33 cellular contexts compared by ENCODE assay signal in the genomic region with DNA sequence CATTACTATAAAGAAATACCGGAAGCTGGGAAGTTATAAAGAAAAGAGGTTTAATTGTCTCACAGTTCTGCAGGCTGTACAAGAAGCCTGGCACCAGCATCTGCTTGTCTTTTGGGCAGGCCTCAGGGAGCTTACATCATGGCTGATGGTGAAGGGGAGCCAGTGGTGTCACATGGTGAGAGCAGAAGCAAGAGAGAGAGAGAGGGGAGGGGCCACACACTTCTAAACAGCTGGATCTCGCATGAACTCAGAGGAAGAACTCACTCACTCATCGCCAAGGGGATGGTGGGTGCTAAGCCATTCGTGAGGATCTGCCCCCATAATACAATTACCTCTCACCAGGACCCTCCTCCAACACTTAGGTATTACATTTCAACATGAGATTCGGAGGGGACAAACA. TPM values are rescaled to one million over a fixed set of nuclear protein-coding genes. Genes with fewer than 3 reads are reported as not detected.
"Had no signal": no experiment of that assay in that cellular context is flagged by ENCODE, and none has a peak within 500 bp of the region (broad histone marks: within the 10 kb centered on the region; RNA-seq: fewer than 3 reads in every experiment).

No MANE protein-coding gene starts in this region.

- DNase-seq: nephron progenitor cell; nucleus accumbens; pancreas; retina; right cardiac atrium; right lobe of liver; sigmoid colon; small intestine; stimulated activated CD4-positive, alpha-beta T cell treated with anti-CD3 and anti-CD28 coated beads, Interleukin-15, amount 100 ng/mL, for 24 hours; stimulated activated CD4-positive, alpha-beta T cell treated with anti-CD3 and anti-CD28 coated beads, Interleukin-2, amount 100 ng/mL, for 24 hours; stimulated activated CD4-positive, alpha-beta T cell treated with anti-CD3 and anti-CD28 coated beads, Interleukin-2, amount 100 ng/mL, for 48 hours; stimulated activated CD4-positive, alpha-beta T cell treated with anti-CD3 and anti-CD28 coated beads, Interleukin-4, amount 100 ng/mL, for 24 hours; stimulated activated naive B cell treated with anti-CD40 and anti-IgM and Interleukin-4, amounts not matched to agents 10 μg/mL and 1 μg/mL and 100 μg/mL, for 72 hours; stimulated activated naive CD4-positive, alpha-beta T cell treated with Interleukin-2 at 50 U/mL for 16 hours; stomach; thyroid gland; trophoblast cell; upper lobe of left lung had no signal

- H3K4me3 Mint-ChIP-seq: natural killer cell treated with Interleukin-12 subunit alpha and Interleukin-12 subunit beta and Interleukin-15 and Interleukin-18, amount 100 ng/mL, for 72 hours; nephron progenitor cell; neural crest cell; stimulated activated effector memory CD8-positive, alpha-beta T cell treated with anti-CD3 and anti-CD28 coated beads, Interleukin-12 subunit alpha, Interleukin-12 subunit beta, amount 100 ng/mL, for 72 hours; stimulated activated naive B cell treated with anti-CD40 and anti-IgM and Interleukin-4, amounts not matched to agents 10 μg/mL and 1 μg/mL and 100 μg/mL, for 72 hours; stimulated activated naive CD8-positive, alpha-beta T cell treated with anti-CD3 and anti-CD28 coated beads, Interleukin-15, Interleukin-2, amounts not matched to agents 100 ng/mL and 50 ng/mL, for 24 hours had no signal

- FAIRE-seq: pancreas, urothelium cell line had no signal

- H3K36me3 ChIP-seq: neutrophil, pancreas, prostate gland, right lobe of liver, sigmoid colon, stomach, thoracic aorta, thyroid gland, tibial nerve, upper lobe of left lung, vagina had no signal

- ATAC-seq: natural killer cell treated with Interleukin-12 subunit alpha and Interleukin-12 subunit beta and Interleukin-15 and Interleukin-18, amount 100 ng/mL, for 72 hours; pancreas; right cardiac atrium; right lobe of liver; stimulated activated effector memory CD8-positive, alpha-beta T cell treated with anti-CD3 and anti-CD28 coated beads, Interleukin-12 subunit alpha, Interleukin-12 subunit beta, amount 100 ng/mL, for 72 hours; stimulated activated naive B cell treated with anti-CD40 and anti-IgM and Interleukin-4, amounts not matched to agents 10 μg/mL and 1 μg/mL and 100 μg/mL, for 72 hours had no signal

- H3K4me3 ChIP-seq: pancreas, prostate gland, right lobe of liver, sigmoid colon, stomach, thoracic aorta, thyroid gland, tibial nerve, upper lobe of left lung, vagina had no signal

- H3K4me1 Mint-ChIP-seq: nephron progenitor cell; neural crest cell; stimulated activated effector memory CD8-positive, alpha-beta T cell treated with anti-CD3 and anti-CD28 coated beads, Interleukin-12 subunit alpha, Interleukin-12 subunit beta, amount 100 ng/mL, for 72 hours; stimulated activated naive B cell treated with anti-CD40 and anti-IgM and Interleukin-4, amounts not matched to agents 10 μg/mL and 1 μg/mL and 100 μg/mL, for 72 hours had no signal

- H3K4me1 ChIP-seq: pancreas, prostate gland, right lobe of liver, sigmoid colon, stomach, thyroid gland, tibial nerve, upper lobe of left lung, vagina had no signal

- H3K27ac Mint-ChIP-seq: natural killer cell treated with Interleukin-12 subunit alpha and Interleukin-12 subunit beta and Interleukin-15 and Interleukin-18, amount 100 ng/mL, for 72 hours; nephron progenitor cell; stimulated activated effector memory CD8-positive, alpha-beta T cell treated with anti-CD3 and anti-CD28 coated beads, Interleukin-12 subunit alpha, Interleukin-12 subunit beta, amount 100 ng/mL, for 72 hours; stimulated activated naive B cell treated with anti-CD40 and anti-IgM and Interleukin-4, amounts not matched to agents 10 μg/mL and 1 μg/mL and 100 μg/mL, for 72 hours; stimulated activated naive CD8-positive, alpha-beta T cell treated with anti-CD3 and anti-CD28 coated beads, Interleukin-15, Interleukin-2, amounts not matched to agents 100 ng/mL and 50 ng/mL, for 24 hours had no signal

- H3K27ac ChIP-seq: neutrophil, pancreas, prostate gland, right lobe of liver, sigmoid colon, stomach, thoracic aorta, thyroid gland, tibial nerve, upper lobe of left lung, vagina had no signal

- H3K27me3 ChIP-seq: pancreas, right lobe of liver, sigmoid colon, thyroid gland, tibial nerve, upper lobe of left lung, vagina had no signal

- H3K36me3 Mint-ChIP-seq: natural killer cell treated with Interleukin-12 subunit alpha and Interleukin-12 subunit beta and Interleukin-15 and Interleukin-18, amount 100 ng/mL, for 72 hours; stimulated activated effector memory CD8-positive, alpha-beta T cell treated with anti-CD3 and anti-CD28 coated beads, Interleukin-12 subunit alpha, Interleukin-12 subunit beta, amount 100 ng/mL, for 72 hours; stimulated activated naive B cell treated with anti-CD40 and anti-IgM and Interleukin-4, amounts not matched to agents 10 μg/mL and 1 μg/mL and 100 μg/mL, for 72 hours had no signal

- H3K9me3 ChIP-seq: neutrophil, pancreas, prostate gland, right lobe of liver, thyroid gland, vagina had no signal

RNA-seq across cellular contexts. Expression of gene ANKRD34C, which starts 51.8 kb away (rescaled TPM):
- total RNA-seq: natural killer cell treated with Interleukin-12 subunit alpha and Interleukin-12 subunit beta and Interleukin-15 and Interleukin-18, amount 100 ng/mL, for 72 hours; neural crest cell; omental fat pad; prostate gland; pulmonary artery endothelial cell; right cardiac atrium; right lobe of liver; skeletal muscle tissue; stomach; subcutaneous adipose tissue; thoracic aorta; tibial nerve; upper lobe of left lung; ureter had no signal
- polyA plus RNA-seq: sigmoid colon, stomach had no signal
